Comparison of ENCODE assay signal across 16 cellular contexts in genomic region chr17:35630530-35631148, GRCh38. TPM values are rescaled to one million over a fixed set of nuclear protein-coding genes. Genes with fewer than 3 reads are reported as not detected.
DNase-seq lines count a peak whose midpoint lies in the region; ATAC-seq, FAIRE-seq and TF ChIP-seq lines count a peak whose summit lies in the region.
"Had no signal": no experiment of that assay in that cellular context is flagged by ENCODE, and none has a peak within 500 bp of the region (broad histone marks: within the 10 kb centered on the region; RNA-seq: fewer than 3 reads in every experiment).

No MANE protein-coding gene starts in this region.

- DNase-seq in A549 (ENCODE audit: low read depth in 1 of 2, low spot score in 1 of 2), result peak in 1 of 2 experiments; percentile 9
- peak; percentile 75 for DNase-seq in HCEC 1CT
- DNase-seq in ascending aorta (ENCODE audit: low spot score in 2 of 2), result no peak
- peak; percentile 31 for DNase-seq in glomerular visceral epithelial cell (ENCODE audit: extremely low spot score)
- no peak for DNase-seq in suprapubic skin (ENCODE audit: low spot score in 2 of 2)
- no peak for DNase-seq in CD14-positive monocyte (ENCODE audit: low spot score)
- DNase-seq: activated CD4-positive, alpha-beta T cell treated with anti-CD3 and anti-CD28 coated beads, Interleukin-2, amount 10 ng/mL, durations not matched to agents 7 days and 5 days; activated naive CD4-positive, alpha-beta T cell treated with anti-CD3 and anti-CD28 coated beads, Interleukin-2, amount 10 ng/mL, durations not matched to agents 7 days and 5 days; left cardiac atrium; NCI-H446 treated with DMSO at 0.1 percent for 48 hours; ovary; stimulated activated CD4-positive, alpha-beta T cell treated with anti-CD3 and anti-CD28 coated beads, Interleukin-2, amount 100 ng/mL, for 48 hours had no signal

- POLR2A ChIA-PET in A549 (lab: Yijun Ruan, JAX), result no interaction called here

- CTCF ChIA-PET in A549 (lab: Yijun Ruan, JAX), result interaction anchor here (0.6 to 2.5 kb wide), 3 partner anchors 17 to 174 kb away, joined by 3 to 11 read pairs (median 4); no protein-coding TSS in a partner anchor

- TF ChIP-seq CTCF in A549 (IDR thresholded peaks at IDR 0.05) (no peak), ascending aorta (IDR thresholded peaks at IDR 0.05) (no peak), suprapubic skin (IDR thresholded peaks at IDR 0.05) (no peak), CD14-positive monocyte (IDR thresholded peaks at IDR 0.05) (no peak)

- peaks cover 51 to 74% of the 10 kb centered on the region in 2 donors for H3K36me3 ChIP-seq in ascending aorta
- H3K36me3 ChIP-seq in suprapubic skin, result peaks cover 63% of the 10 kb centered on the region
- H3K36me3 ChIP-seq: ovary had no signal

- TF ChIP-seq RAD21 in A549 (conservative IDR thresholded peaks at IDR 0.05 in 1 of 2, IDR thresholded peaks at IDR 0.05 in 1 of 2), result no peak

- ATAC-seq in A549, result peak; percentile 24 to 51; a peak in 4 of 6 replicates
- no peak for ATAC-seq in GM19324 (IDR thresholded peaks at IDR 0.05; ENCODE audit: low FRiP score, unreplicated experiment)
- no peak for ATAC-seq in GM18520 (IDR thresholded peaks at IDR 0.05; ENCODE audit: unreplicated experiment)

- no peak overlapping the region for H3K4me3 Mint-ChIP-seq in CD14-positive monocyte
- H3K4me3 Mint-ChIP-seq: activated CD4-positive, alpha-beta T cell treated with anti-CD3 and anti-CD28 coated beads, Interleukin-2, amount 10 ng/mL, durations not matched to agents 7 days and 5 days; activated naive CD4-positive, alpha-beta T cell treated with anti-CD3 and anti-CD28 coated beads, Interleukin-2, amount 10 ng/mL, durations not matched to agents 7 days and 5 days had no signal

- H3K4me1 ChIP-seq in A549 (peaks cover 16% of the 10 kb centered on the region; the same call in 2 of the 3 replicates), ascending aorta (no peaks in the 10 kb centered on the region), suprapubic skin (no peaks in the 10 kb centered on the region)

- intact Hi-C loops in ascending aorta (cut with DNase I) (no loop called here), CD14-positive monocyte (cut with micrococcal nuclease) (no loop called here)

- no peaks in the 10 kb centered on the region for H3K4me1 Mint-ChIP-seq in CD14-positive monocyte
- H3K4me1 Mint-ChIP-seq: activated CD4-positive, alpha-beta T cell treated with anti-CD3 and anti-CD28 coated beads, Interleukin-2, amount 10 ng/mL, durations not matched to agents 7 days and 5 days; activated naive CD4-positive, alpha-beta T cell treated with anti-CD3 and anti-CD28 coated beads, Interleukin-2, amount 10 ng/mL, durations not matched to agents 7 days and 5 days had no signal

- H3K27ac ChIP-seq in A549, result no peak overlapping the region
- H3K27ac ChIP-seq in ascending aorta, result peak overlapping the region; percentile 12 to 22
- H3K27ac ChIP-seq in suprapubic skin, result no peak overlapping the region
- H3K27ac ChIP-seq: ovary, SK-N-MC had no signal

- H3K9me3 ChIP-seq in A549 (no peaks in the 10 kb centered on the region), ascending aorta (no peaks in the 10 kb centered on the region), suprapubic skin (no peaks in the 10 kb centered on the region)
- H3K9me3 ChIP-seq: ovary had no signal

- no peaks in the 10 kb centered on the region for H3K9me3 Mint-ChIP-seq in CD14-positive monocyte
- H3K9me3 Mint-ChIP-seq: activated CD4-positive, alpha-beta T cell treated with anti-CD3 and anti-CD28 coated beads, Interleukin-2, amount 10 ng/mL, durations not matched to agents 7 days and 5 days; activated naive CD4-positive, alpha-beta T cell treated with anti-CD3 and anti-CD28 coated beads, Interleukin-2, amount 10 ng/mL, durations not matched to agents 7 days and 5 days had no signal

- H3K27me3 Mint-ChIP-seq in CD14-positive monocyte (ENCODE audit: low read depth in 3 of 3), result no peaks in the 10 kb centered on the region
- H3K27me3 Mint-ChIP-seq: activated CD4-positive, alpha-beta T cell treated with anti-CD3 and anti-CD28 coated beads, Interleukin-2, amount 10 ng/mL, durations not matched to agents 7 days and 5 days; activated naive CD4-positive, alpha-beta T cell treated with anti-CD3 and anti-CD28 coated beads, Interleukin-2, amount 10 ng/mL, durations not matched to agents 7 days and 5 days had no signal

- peak; percentile 56 for FAIRE-seq in A549 (lab: Jason Lieb, UNC)
- FAIRE-seq: GM19239 had no signal

- TF ChIP-seq EP300 in A549 (IDR thresholded peaks at IDR 0.05) (no peak), suprapubic skin (IDR thresholded peaks at IDR 0.05) (no peak)

- 43% methylated on average over 1 of the region's 1 CpG for WGBS in A549 (ENCODE audit: missing lambda C conversion rate)
- 80% methylated on average over 1 of the region's 1 CpG for WGBS in suprapubic skin

- H3K4me3 ChIP-seq in A549 (no peak overlapping the region), ascending aorta (no peak overlapping the region), suprapubic skin (no peak overlapping the region)
- H3K4me3 ChIP-seq: ovary, SK-N-MC had no signal

- peak overlapping the region in 1 of 7 donors; percentile 3 for H3K27ac Mint-ChIP-seq in CD14-positive monocyte
- H3K27ac Mint-ChIP-seq: activated CD4-positive, alpha-beta T cell treated with anti-CD3 and anti-CD28 coated beads, Interleukin-2, amount 10 ng/mL, durations not matched to agents 7 days and 5 days; activated naive CD4-positive, alpha-beta T cell treated with anti-CD3 and anti-CD28 coated beads, Interleukin-2, amount 10 ng/mL, durations not matched to agents 7 days and 5 days had no signal

- TF ChIP-seq POLR2A in A549 (IDR thresholded peaks at IDR 0.05; ENCODE audit: low read length) (no peak), suprapubic skin (IDR thresholded peaks at IDR 0.05) (no peak)

- H3K4me2 ChIP-seq in A549, result no peak overlapping the region

- no peaks in the 10 kb centered on the region for H3K27me3 ChIP-seq in ascending aorta
- no peaks in the 10 kb centered on the region for H3K27me3 ChIP-seq in suprapubic skin
- H3K27me3 ChIP-seq: ovary had no signal

- peaks cover 69 to 81% of the 10 kb centered on the region in 2 donors for H3K36me3 Mint-ChIP-seq in CD14-positive monocyte

TF ChIP-seq in A549, 52 proteins besides CTCF, POLR2A, EP300 and RAD21:
- TF ChIP-seq GATA3 (IDR thresholded peaks at IDR 0.05; ENCODE audit: borderline replicate concordance), result no peak
- TF ChIP-seq FOSL2 (IDR thresholded peaks at IDR 0.05), result no peak
- peak; percentile 29; the same call in 1 of the 2 replicates for TF ChIP-seq FOSL2 (CRISPR knock-in tag; IDR thresholded peaks at IDR 0.05)

RNA-seq across cellular contexts. Expression of gene AP2B1, which starts 43.5 kb away (rescaled TPM):
- polyA plus RNA-seq in A549 (2011; rRNA removed) (278 and 309 TPM in 2 replicates), A549 (2017; fragmentation: RNase III; extraction: RNeasy Plus Mini Kit Qiagen cat#74134 plus additional on column Dnase treatment) (110 to 139 TPM (median 114 TPM) in 3 replicates), CD14-positive monocyte (10 to 100 TPM; 29.4 to 44.2 TPM)
- polyA plus RNA-seq in A549 (2012; cell fraction: cytosol; rRNA removed), result 83.4 and 99.0 TPM in 2 replicates
- 76.2 and 97.3 TPM in 2 replicates for polyA plus RNA-seq in A549 (2012; cell fraction: nucleus; rRNA removed)
- polyA minus RNA-seq in A549 (2011; rRNA and poly(A)+ RNA removed), result 339 and 362 TPM in 2 replicates
- total RNA-seq in ascending aorta (59.5 TPM), suprapubic skin (10 to 100 TPM; 41.3 to 50.0 (median 45.3) TPM)

RNA-seq across cellular contexts. Expression of gene PEX12, which starts 52.3 kb away (rescaled TPM):
- 11.2 and 15.0 TPM in 2 replicates for polyA plus RNA-seq in A549 (2011; rRNA removed)
- 2.6 and 2.9 TPM in 2 replicates for polyA plus RNA-seq in A549 (2012; cell fraction: cytosol; rRNA removed)
- polyA plus RNA-seq in A549 (2012; cell fraction: nucleus; rRNA removed), result 2.6 and 2.7 TPM in 2 replicates
- 4.3 to 4.7 TPM (median 4.6 TPM) in 3 replicates for polyA plus RNA-seq in A549 (2017; fragmentation: RNase III; extraction: RNeasy Plus Mini Kit Qiagen cat#74134 plus additional on column Dnase treatment)
- 10.3 and 10.9 TPM in 2 replicates for polyA minus RNA-seq in A549 (2011; rRNA and poly(A)+ RNA removed)
- total RNA-seq in ascending aorta, result 5.6 TPM
- total RNA-seq in suprapubic skin, result 1 to 10 TPM; 4.0 to 9.3 (median 5.7) TPM
- polyA plus RNA-seq in CD14-positive monocyte, result under 1 TPM; 0.08 to 0.72 TPM

Comparison
In these comparisons a context has a peak if more than half of its experiments do, and no peak if none do; other contexts are left out.
1. ATAC-seq: peak in A549 (2 of 2); none in GM19324 (single experiment) and GM18520 (single experiment).
2. DNase-seq: peak in HCEC 1CT (single experiment) and glomerular visceral epithelial cell (single experiment); none in ascending aorta (0 of 2), suprapubic skin (0 of 2) and CD14-positive monocyte (single experiment).
3. H3K27ac ChIP-seq: peak in ascending aorta (2 of 2); none in A549 (0 of 2) and suprapubic skin (single experiment).